ENCODE assay signal across 9 cellular contexts in genomic region chrX:50579955-50580354, GRCh38.
DNase-seq lines count a peak whose midpoint lies in the region; ATAC-seq, FAIRE-seq and TF ChIP-seq lines count a peak whose summit lies in the region.
"Had no signal": no experiment of that assay in that cellular context is flagged by ENCODE, and none has a peak within 500 bp of the region (broad histone marks: within the 10 kb centered on the region; RNA-seq: fewer than 3 reads in every experiment).

No MANE protein-coding gene starts in this region.

- no peak for FAIRE-seq in RCC 7860 (lab: Jason Lieb, UNC)
- FAIRE-seq in bronchial epithelial cell (lab: Jason Lieb, UNC), result peak; percentile 43

- intact Hi-C loops in CD14-positive monocyte (cut with micrococcal nuclease), result loop anchor here (5.0 to 10.0 kb wide), 2 partner anchors 663 to 665 kb away; no protein-coding TSS in a partner anchor

- H3K27me3 Mint-ChIP-seq in CD14-positive monocyte (ENCODE audit: low read depth in 3 of 3), result peaks cover 0 to 6% (median 0%) of the 10 kb centered on the region in 3 donors
- no peaks in the 10 kb centered on the region for H3K27me3 Mint-ChIP-seq in type B pancreatic cell

- DNase-seq in CD14-positive monocyte (ENCODE audit: low spot score), result no peak
- peak; percentile 32 for DNase-seq in GM13976 (ENCODE audit: low spot score)
- DNase-seq in HuH-7 (ENCODE audit: low spot score), result peak; percentile 60
- DNase-seq in RCC 7860 (ENCODE audit: low spot score), result peak; percentile 14
- peak; percentile 60 for DNase-seq in bronchial epithelial cell (ENCODE audit: low read depth)
- DNase-seq in lung (ENCODE audit: low spot score), result peak; percentile 38
- no peak for DNase-seq in type B pancreatic cell (ENCODE audit: extremely low spot score, unreplicated experiment)
- no peak for DNase-seq in activated CD4-positive, CD25-positive, alpha-beta regulatory T cell (lab: John Stamatoyannopoulos, UW)

- H3K36me3 ChIP-seq in bronchial epithelial cell (ENCODE audit: control insufficient read depth, insufficient read depth, low read length) (no peaks in the 10 kb centered on the region), lung (ENCODE audit: control insufficient read depth in 2 of 2, insufficient read depth in 2 of 2, low read length in 2 of 2) (no peaks in the 10 kb centered on the region)

- WGBS in lung, 2 donors, result 5 to 8% methylated on average over 2 of the region's 2 CpGs

- H3K9me3 Mint-ChIP-seq in CD14-positive monocyte (peaks cover 0 to 2% (median 0%) of the 10 kb centered on the region in 7 donors), type B pancreatic cell (no peaks in the 10 kb centered on the region)

- H3K27ac ChIP-seq in lung (ENCODE audit: low read depth in 1 of 2, low read length in 1 of 2), result no peak overlapping the region
- H3K27ac ChIP-seq: skin epidermis had no signal

- H3K27ac Mint-ChIP-seq in CD14-positive monocyte (no peak overlapping the region), type B pancreatic cell (no peak overlapping the region)

- H3K4me3 ChIP-seq in bronchial epithelial cell (ENCODE audit: low read depth, low read length), result no peak overlapping the region
- no peak overlapping the region for H3K4me3 ChIP-seq in lung
- H3K4me3 ChIP-seq: skin epidermis had no signal

- H3K4me3 Mint-ChIP-seq in CD14-positive monocyte, result no peak overlapping the region
- H3K4me3 Mint-ChIP-seq in type B pancreatic cell, result no peak overlapping the region

- peak; percentile 80 for ATAC-seq in lung (ENCODE audit: insufficient read depth, low FRiP score)

- peak; percentile 65 for TF ChIP-seq CTCF in CD14-positive monocyte (IDR thresholded peaks at IDR 0.05)
- peak; percentile 49 for TF ChIP-seq CTCF in GM13976 (IDR thresholded peaks at IDR 0.05; ENCODE audit: borderline replicate concordance, control extremely low read depth, extremely low read depth, insufficient read depth, missing control alignments)
- TF ChIP-seq CTCF in bronchial epithelial cell (IDR thresholded peaks at IDR 0.05; ENCODE audit: insufficient read depth, low read length, severe bottlenecking), result peak; percentile 46
- peak; percentile 29 for TF ChIP-seq CTCF in lung (IDR thresholded peaks at IDR 0.05; ENCODE audit: control extremely low read depth, extremely low read depth)
- peak; percentile 73 for TF ChIP-seq CTCF in type B pancreatic cell (conservative IDR thresholded peaks at IDR 0.05)

- in situ Hi-C loops in GM13976 (cut with MboI; ENCODE audit: low sequenced_read_pairs, unreplicated experiment), result loop anchor here (25.0 kb wide), 1 partner anchor 668 kb away; the partner anchor contains the start of gene CLCN5

- H3K27me3 ChIP-seq in bronchial epithelial cell (ENCODE audit: control insufficient read depth, insufficient read depth, low read length) (no peaks in the 10 kb centered on the region), lung (ENCODE audit: control insufficient read depth, insufficient read depth) (no peaks in the 10 kb centered on the region)

- H3K4me1 Mint-ChIP-seq in CD14-positive monocyte (peaks cover 1% of the 10 kb centered on the region), type B pancreatic cell (ENCODE audit: unreplicated experiment) (no peaks in the 10 kb centered on the region)

- no peaks in the 10 kb centered on the region for H3K36me3 Mint-ChIP-seq in CD14-positive monocyte
- no peaks in the 10 kb centered on the region for H3K36me3 Mint-ChIP-seq in type B pancreatic cell

- peaks cover 0 to 3% of the 10 kb centered on the region in 2 donors for H3K9me3 ChIP-seq in lung (ENCODE audit: control insufficient read depth in 2 of 2, insufficient read depth in 1 of 2, low read length in 1 of 2)

- no peaks in the 10 kb centered on the region for H3K4me1 ChIP-seq in lung (ENCODE audit: control insufficient read depth in 2 of 2, insufficient read depth in 2 of 2, low read length in 2 of 2)

Comparison
In these comparisons a context has a peak if more than half of its experiments do, and no peak if none do; other contexts are left out.
1. DNase-seq: peak in GM13976 (single experiment), HuH-7 (single experiment), RCC 7860 (single experiment), bronchial epithelial cell (single experiment) and lung (single experiment); none in CD14-positive monocyte (single experiment), type B pancreatic cell (single experiment) and activated CD4-positive, CD25-positive, alpha-beta regulatory T cell (0 of 4).
2. Peak in every context shown above with its lines, with median percentiles within 50 percentile points of each other: CTCF ChIP-seq.